Comparison of ENCODE assay signal across 8 cellular contexts in genomic region chr13:42991892-42992584, GRCh38. TPM values are rescaled to one million over a fixed set of nuclear protein-coding genes. Genes with fewer than 3 reads are reported as not detected.
A peak's percentile ranks its signal among the peaks of the same experiment; 100 is the strongest.
DNase-seq lines count a peak whose midpoint lies in the region; ATAC-seq and TF ChIP-seq lines count a peak whose summit lies in the region.

TSS of gene EPSTI1 (minus strand) at chr13:42992241. CDS start at chr13:42992165, 76 bp downstream.

- H3K4me3 Mint-ChIP-seq in activated naive CD8-positive, alpha-beta T cell treated with anti-CD3 and anti-CD28 coated beads, Interleukin-2, amount 50 U/mL, for 24 hours: peak within 1 kb of the TSS; percentile 88

- H3K9me3 Mint-ChIP-seq in activated naive CD8-positive, alpha-beta T cell treated with anti-CD3 and anti-CD28 coated beads, Interleukin-2, amount 50 U/mL, for 24 hours: no peaks in the 10 kb centered on the region

- H3K27ac ChIP-seq in left ventricle myocardium inferior (replicated peaks): peak within 1 kb of the TSS; percentile 85

- H3K27ac Mint-ChIP-seq in activated naive CD8-positive, alpha-beta T cell treated with anti-CD3 and anti-CD28 coated beads, Interleukin-2, amount 50 U/mL, for 24 hours: peak within 1 kb of the TSS; percentile 98

- DNase-seq in NCI-H526 (lab: John Stamatoyannopoulos, UW) (peak; percentile 23 to 70), NCI-H526 treated with DMSO at 0.1 percent for 48 hours (lab: John Stamatoyannopoulos, UW) (no peak), SW480 (ENCODE audit: low spot score) (peak; percentile 46), left ventricle myocardium inferior (peak; percentile 61), renal cortical epithelial cell (ENCODE audit: low read depth) (peak; percentile 58), HPDE6-E6E7 (ENCODE audit: extremely low spot score) (no peak)
- peak; percentile 72 for DNase-seq in activated naive CD8-positive, alpha-beta T cell treated with anti-CD3 and anti-CD28 coated beads, Interleukin-2, amount 50 U/mL, for 24 hours

- ATAC-seq in HG03095 (IDR thresholded peaks at IDR 0.05; ENCODE audit: unreplicated experiment): peak; percentile 73
- peak; percentile 89 for ATAC-seq in activated naive CD8-positive, alpha-beta T cell treated with anti-CD3 and anti-CD28 coated beads, Interleukin-2, amount 50 U/mL, for 24 hours

- intact Hi-C loops in left ventricle myocardium inferior (cut with micrococcal nuclease): no loop called here

- peaks cover 29% of the 10 kb centered on the region for H3K4me1 ChIP-seq in left ventricle myocardium inferior

- H3K4me3 ChIP-seq in left ventricle myocardium inferior: peak within 1 kb of the TSS; percentile 76

- H3K9me3 ChIP-seq in left ventricle myocardium inferior (replicated peaks): no peaks in the 10 kb centered on the region

- H3K4me1 Mint-ChIP-seq in activated naive CD8-positive, alpha-beta T cell treated with anti-CD3 and anti-CD28 coated beads, Interleukin-2, amount 50 U/mL, for 24 hours: peaks cover 69% of the 10 kb centered on the region

- no peaks in the 10 kb centered on the region for H3K27me3 Mint-ChIP-seq in activated naive CD8-positive, alpha-beta T cell treated with anti-CD3 and anti-CD28 coated beads, Interleukin-2, amount 50 U/mL, for 24 hours

- no peaks in the 10 kb centered on the region for H3K36me3 ChIP-seq in left ventricle myocardium inferior

- H3K27me3 ChIP-seq in left ventricle myocardium inferior (ENCODE audit: low read depth): no peaks in the 10 kb centered on the region

- TF ChIP-seq CTCF in left ventricle myocardium inferior (IDR thresholded peaks at IDR 0.05; ENCODE audit: borderline replicate concordance): no peak

- H3K36me3 Mint-ChIP-seq in activated naive CD8-positive, alpha-beta T cell treated with anti-CD3 and anti-CD28 coated beads, Interleukin-2, amount 50 U/mL, for 24 hours (ENCODE audit: low read depth): no peaks in the 10 kb centered on the region

RNA-seq across cellular contexts. Expression of gene EPSTI1, which starts in this region (rescaled TPM):
- total RNA-seq in left ventricle myocardium inferior (2.6 TPM), renal cortical epithelial cell (14.8 and 27.7 TPM in 2 replicates)

Comparison
In these comparisons a context has a peak if more than half of its experiments do, and no peak if none do; other contexts are left out.
1. DNase-seq: peak in NCI-H526 (2 of 2), SW480 (single experiment), activated naive CD8-positive, alpha-beta T cell treated with anti-CD3 and anti-CD28 coated beads, Interleukin-2, amount 50 U/mL, for 24 hours (single experiment), left ventricle myocardium inferior (single experiment) and renal cortical epithelial cell (single experiment); none in NCI-H526 treated with DMSO at 0.1 percent for 48 hours (single experiment) and HPDE6-E6E7 (single experiment).